Comparison of ENCODE assay signal across 11 cellular contexts in genomic region chr16:85767569-85767968, GRCh38.
DNase-seq lines count a peak whose midpoint lies in the region; ATAC-seq lines count a peak whose summit lies in the region.
"Had no signal": no experiment of that assay in that cellular context is flagged by ENCODE, and none has a peak within 500 bp of the region (broad histone marks: within the 10 kb centered on the region; RNA-seq: fewer than 3 reads in every experiment).

No MANE protein-coding gene starts in this region.

- ATAC-seq in GM18870 (IDR thresholded peaks at IDR 0.05; ENCODE audit: unreplicated experiment) (no peak), GM21825 (IDR thresholded peaks at IDR 0.05; ENCODE audit: unreplicated experiment) (no peak)
- ATAC-seq in activated CD4-positive, CD25-positive, alpha-beta regulatory T cell treated with anti-CD3 and anti-CD28 coated beads, Interleukin-2, amount 50 U/mL, for 24 hours = no peak

- DNase-seq in ELR (ENCODE audit: low read depth) (peak; percentile 95), OCI-M1 (lab: John Stamatoyannopoulos, UW) (peak; percentile 14), epidermal melanocyte (ENCODE audit: insufficient read length, low spot score) (peak; percentile 54), non-pigmented ciliary epithelial cell (ENCODE audit: low read depth) (peak; percentile 57), NCI-H2171 (lab: John Stamatoyannopoulos, UW) (no peak)
- DNase-seq: activated T-cell treated with anti-CD3 and anti-CD28 coated beads for 4 hours; effector memory CD4-positive, alpha-beta T cell; NCI-H187 had no signal
